13 cellular contexts compared by ENCODE assay signal in genomic region chr14:99564903-99565259, GRCh38. TPM values are rescaled to one million over a fixed set of nuclear protein-coding genes. Genes with fewer than 3 reads are reported as not detected.
A peak's percentile ranks its signal among the peaks of the same experiment; 100 is the strongest.
DNase-seq lines count a peak whose midpoint lies in the region; ATAC-seq and TF ChIP-seq lines count a peak whose summit lies in the region.
"Had no signal": no experiment of that assay in that cellular context is flagged by ENCODE, and none has a peak within 500 bp of the region (broad histone marks: within the 10 kb centered on the region; RNA-seq: fewer than 3 reads in every experiment).

No MANE protein-coding gene starts in this region.

- intact Hi-C loops in sciatic nerve (cut with DNase I), result no loop called here
- intact Hi-C loops in testis (cut with DNase I; ENCODE audit: low total_unique reads), result no loop called here

- no peak overlapping the region for H3K4me3 Mint-ChIP-seq in stimulated activated effector memory CD8-positive, alpha-beta T cell treated with anti-CD3 and anti-CD28 coated beads, Interleukin-12 subunit alpha, Interleukin-12 subunit beta, amount 100 ng/mL, for 72 hours
- H3K4me3 Mint-ChIP-seq: CD4-positive, CD25-positive, alpha-beta regulatory T cell; stimulated activated naive B cell treated with anti-CD40 and anti-IgM and Interleukin-4, amounts not matched to agents 10 μg/mL and 1 μg/mL and 100 μg/mL, for 72 hours had no signal

- 56 to 63% methylated on average over 13 to 15 of the region's 15 CpGs for WGBS in testis, 2 donors

- H3K27ac ChIP-seq in RWPE2 (ENCODE audit: poor library complexity, severe bottlenecking) (peak overlapping the region; percentile 95), right atrium auricular region (peak overlapping the region; percentile 61 to 69), testis (no peak overlapping the region)
- H3K27ac ChIP-seq: KMS-11 had no signal

- no peaks in the 10 kb centered on the region for H3K9me3 ChIP-seq in RWPE2 (ENCODE audit: severe bottlenecking)
- H3K9me3 ChIP-seq in right atrium auricular region, result no peaks in the 10 kb centered on the region
- H3K9me3 ChIP-seq in testis, result no peaks in the 10 kb centered on the region
- H3K9me3 ChIP-seq: left lung had no signal

- H3K27me3 ChIP-seq in RWPE2 (ENCODE audit: insufficient read depth, poor library complexity, severe bottlenecking), result no peaks in the 10 kb centered on the region
- no peaks in the 10 kb centered on the region for H3K27me3 ChIP-seq in right atrium auricular region
- no peaks in the 10 kb centered on the region for H3K27me3 ChIP-seq in testis
- H3K27me3 ChIP-seq: left lung had no signal

- H3K4me1 ChIP-seq in RWPE2 (ENCODE audit: insufficient read depth, poor library complexity, severe bottlenecking), result peaks cover 78% of the 10 kb centered on the region
- peaks cover 0 to 88% of the 10 kb centered on the region in 2 donors for H3K4me1 ChIP-seq in right atrium auricular region
- H3K4me1 ChIP-seq in testis, result peaks cover 46% of the 10 kb centered on the region

- no peak overlapping the region for H3K27ac Mint-ChIP-seq in stimulated activated effector memory CD8-positive, alpha-beta T cell treated with anti-CD3 and anti-CD28 coated beads, Interleukin-12 subunit alpha, Interleukin-12 subunit beta, amount 100 ng/mL, for 72 hours
- H3K27ac Mint-ChIP-seq: stimulated activated naive B cell treated with anti-CD40 and anti-IgM and Interleukin-4, amounts not matched to agents 10 μg/mL and 1 μg/mL and 100 μg/mL, for 72 hours had no signal

- H3K36me3 Mint-ChIP-seq in stimulated activated effector memory CD8-positive, alpha-beta T cell treated with anti-CD3 and anti-CD28 coated beads, Interleukin-12 subunit alpha, Interleukin-12 subunit beta, amount 100 ng/mL, for 72 hours, result no peaks in the 10 kb centered on the region
- H3K36me3 Mint-ChIP-seq: CD4-positive, CD25-positive, alpha-beta regulatory T cell; stimulated activated naive B cell treated with anti-CD40 and anti-IgM and Interleukin-4, amounts not matched to agents 10 μg/mL and 1 μg/mL and 100 μg/mL, for 72 hours had no signal

- peaks cover 24% of the 10 kb centered on the region for H3K4me1 Mint-ChIP-seq in stimulated activated effector memory CD8-positive, alpha-beta T cell treated with anti-CD3 and anti-CD28 coated beads, Interleukin-12 subunit alpha, Interleukin-12 subunit beta, amount 100 ng/mL, for 72 hours

- H3K36me3 ChIP-seq in RWPE2 (ENCODE audit: low read depth) (no peaks in the 10 kb centered on the region), right atrium auricular region (no peaks in the 10 kb centered on the region), testis (ENCODE audit: low read depth, missing control alignments) (no peaks in the 10 kb centered on the region)
- H3K36me3 ChIP-seq: left lung had no signal

- TF ChIP-seq CTCF in RWPE2 (IDR thresholded peaks at IDR 0.05; ENCODE audit: poor library complexity, severe bottlenecking), result no peak
- TF ChIP-seq CTCF in right atrium auricular region (IDR thresholded peaks at IDR 0.05), result no peak
- TF ChIP-seq CTCF in testis (IDR thresholded peaks at IDR 0.05), result no peak

- DNase-seq in DMS 273 treated with DMSO at 0.1 percent for 48 hours (lab: John Stamatoyannopoulos, UW) (peak; percentile 41), RWPE2 (ENCODE audit: low spot score) (no peak), right atrium auricular region (ENCODE audit: low spot score) (no peak), sciatic nerve (ENCODE audit: low spot score) (no peak), NCI-H1417 (lab: John Stamatoyannopoulos, UW) (no peak), occipital lobe (lab: John Stamatoyannopoulos, UW) (no peak), testis (no peak)
- DNase-seq in stimulated activated effector memory CD8-positive, alpha-beta T cell treated with anti-CD3 and anti-CD28 coated beads, Interleukin-12 subunit alpha, Interleukin-12 subunit beta, amount 100 ng/mL, for 72 hours (ENCODE audit: low spot score in 2 of 2), result no peak
- DNase-seq: CD4-positive, CD25-positive, alpha-beta regulatory T cell; left lung; stimulated activated naive B cell treated with anti-CD40 and anti-IgM and Interleukin-4, amounts not matched to agents 10 μg/mL and 1 μg/mL and 100 μg/mL, for 72 hours had no signal

- no peak overlapping the region for H3K4me3 ChIP-seq in RWPE2 (ENCODE audit: severe bottlenecking)
- H3K4me3 ChIP-seq in right atrium auricular region, result no peak overlapping the region
- H3K4me3 ChIP-seq in testis, result no peak overlapping the region
- H3K4me3 ChIP-seq: left lung had no signal

- no peak for ATAC-seq in RWPE2 (ENCODE audit: low read depth)
- ATAC-seq in sciatic nerve, result peak; percentile 18
- no peak for ATAC-seq in stimulated activated effector memory CD8-positive, alpha-beta T cell treated with anti-CD3 and anti-CD28 coated beads, Interleukin-12 subunit alpha, Interleukin-12 subunit beta, amount 100 ng/mL, for 72 hours
- ATAC-seq: activated CD4-positive, CD25-positive, alpha-beta regulatory T cell treated with anti-CD3 and anti-CD28 coated beads, Interleukin-2, amount 50 U/mL, for 24 hours; stimulated activated naive B cell treated with anti-CD40 and anti-IgM and Interleukin-4, amounts not matched to agents 10 μg/mL and 1 μg/mL and 100 μg/mL, for 72 hours had no signal

- H3K9me3 Mint-ChIP-seq in stimulated activated effector memory CD8-positive, alpha-beta T cell treated with anti-CD3 and anti-CD28 coated beads, Interleukin-12 subunit alpha, Interleukin-12 subunit beta, amount 100 ng/mL, for 72 hours, result no peaks in the 10 kb centered on the region
- H3K9me3 Mint-ChIP-seq: CD4-positive, CD25-positive, alpha-beta regulatory T cell; stimulated activated naive B cell treated with anti-CD40 and anti-IgM and Interleukin-4, amounts not matched to agents 10 μg/mL and 1 μg/mL and 100 μg/mL, for 72 hours had no signal

- no peak for TF ChIP-seq POLR2A in testis (IDR thresholded peaks at IDR 0.05)

RNA-seq across cellular contexts. Expression of gene CCDC85C, which starts 39.1 kb away (rescaled TPM):
- total RNA-seq in right atrium auricular region, result 10 to 100 TPM; 17.1 to 17.7 TPM
- total RNA-seq in sciatic nerve, result 9.0 TPM
- 9.7 TPM for total RNA-seq in occipital lobe
- total RNA-seq in testis, result 10 to 100 TPM; 26.4 to 28.3 TPM
- polyA plus RNA-seq in testis (ENCODE audit: insufficient read depth, low read depth, low replicate concordance), result 25.6 TPM

Comparison
In these comparisons a context has a peak if more than half of its experiments do, and no peak if none do; other contexts are left out.
1. H3K27ac ChIP-seq: peak in RWPE2 (single experiment) and right atrium auricular region (2 of 2); none in testis (0 of 2).